14 cellular contexts compared by ENCODE assay signal in genomic region chr2:211055438-211055837, GRCh38.
A peak's percentile ranks its signal among the peaks of the same experiment; 100 is the strongest.
DNase-seq lines count a peak whose midpoint lies in the region; ATAC-seq and TF ChIP-seq lines count a peak whose summit lies in the region.
"Had no signal": no experiment of that assay in that cellular context is flagged by ENCODE, and none has a peak within 500 bp of the region (broad histone marks: within the 10 kb centered on the region; RNA-seq: fewer than 3 reads in every experiment).

No MANE protein-coding gene starts in this region.

- H3K9me3 ChIP-seq in HCT116 (ENCODE audit: control insufficient read depth in 1 of 2, insufficient read depth in 1 of 2, low read depth in 1 of 2, low read length in 2 of 2) = no peaks in the 10 kb centered on the region
- H3K9me3 ChIP-seq in PC-9 (ENCODE audit: insufficient read depth, low read depth) = no peaks in the 10 kb centered on the region

- H3K4me1 ChIP-seq in ACC112 (ENCODE audit: control insufficient read depth, insufficient read depth, low read length, unreplicated experiment) (no peaks in the 10 kb centered on the region), HCT116 (ENCODE audit: control insufficient read depth in 1 of 2, insufficient read depth in 2 of 2, low read length in 2 of 2) (no peaks in the 10 kb centered on the region), PC-9 (replicated peaks; ENCODE audit: insufficient read depth) (no peaks in the 10 kb centered on the region)

- no peaks in the 10 kb centered on the region for H3K9me3 Mint-ChIP-seq in glutamatergic neuron (ENCODE audit: unreplicated experiment)
- H3K9me3 Mint-ChIP-seq: activated naive CD8-positive, alpha-beta T cell treated with anti-CD3 and anti-CD28 coated beads, Interleukin-2, amount 10 ng/mL, durations not matched to agents 7 days and 5 days; stimulated activated naive CD8-positive, alpha-beta T cell treated with anti-CD3 and anti-CD28 coated beads, Interleukin-15, Interleukin-2, amounts not matched to agents 100 ng/mL and 50 ng/mL, for 24 hours had no signal

- peak; percentile 8 for DNase-seq in HCT116 (ENCODE audit: low read depth, low spot score)
- no peak for DNase-seq in PC-9
- peak; percentile 41 for DNase-seq in glutamatergic neuron
- DNase-seq in stimulated activated CD4-positive, alpha-beta T cell treated with anti-CD3 and anti-CD28 coated beads, Interleukin-15, amount 100 ng/mL, for 24 hours = no peak
- no peak for DNase-seq in activated naive CD4-positive, alpha-beta T cell (lab: John Stamatoyannopoulos, UW)
- DNase-seq in NCI-H2196 treated with DMSO at 0.1 percent for 48 hours (lab: John Stamatoyannopoulos, UW; ENCODE audit: unreplicated experiment) = no peak
- no peak for DNase-seq in head of caudate nucleus
- DNase-seq: activated CD8-positive, alpha-beta T cell treated with anti-CD3 and anti-CD28 coated beads, Interleukin-2, amount 10 ng/mL, durations not matched to agents 7 days and 5 days; activated naive CD8-positive, alpha-beta T cell treated with anti-CD3 and anti-CD28 coated beads, Interleukin-2, amount 10 ng/mL, durations not matched to agents 7 days and 5 days; CD4-positive, CD25-positive, alpha-beta regulatory T cell; naive thymus-derived CD8-positive, alpha-beta T cell; NCI-H345 had no signal

- H4K20me1 ChIP-seq in HCT116 (ENCODE audit: insufficient read depth) (no peaks in the 10 kb centered on the region), PC-9 (ENCODE audit: insufficient read depth) (no peaks in the 10 kb centered on the region)

- no peak for TF ChIP-seq POLR2A in HCT116 (IDR thresholded peaks at IDR 0.05; ENCODE audit: borderline replicate concordance, extremely low read depth, insufficient read depth, insufficient read length)

- ATAC-seq in HCT116 = peak; percentile 77
- ATAC-seq: activated CD8-positive, alpha-beta T cell treated with anti-CD3 and anti-CD28 coated beads, Interleukin-2, amount 10 ng/mL, durations not matched to agents 7 days and 5 days; naive thymus-derived CD8-positive, alpha-beta T cell had no signal

- no peaks in the 10 kb centered on the region for H3F3A ChIP-seq in PC-9 (ENCODE audit: insufficient read depth, low read depth)

- peak; percentile 38 for TF ChIP-seq RAD21 in HCT116 (IDR thresholded peaks at IDR 0.05; ENCODE audit: low read depth)

- no peaks in the 10 kb centered on the region for H3K27me3 Mint-ChIP-seq in glutamatergic neuron (ENCODE audit: unreplicated experiment)
- H3K27me3 Mint-ChIP-seq: activated naive CD8-positive, alpha-beta T cell treated with anti-CD3 and anti-CD28 coated beads, Interleukin-2, amount 10 ng/mL, durations not matched to agents 7 days and 5 days; CD4-positive, CD25-positive, alpha-beta regulatory T cell; naive thymus-derived CD8-positive, alpha-beta T cell; stimulated activated naive CD8-positive, alpha-beta T cell treated with anti-CD3 and anti-CD28 coated beads, Interleukin-15, Interleukin-2, amounts not matched to agents 100 ng/mL and 50 ng/mL, for 24 hours had no signal

- peak overlapping the region; percentile 17 for H2AFZ ChIP-seq in ACC112 (ENCODE audit: low read length, unreplicated experiment)
- H2AFZ ChIP-seq in HCT116 (ENCODE audit: low read depth, low read length, poor library complexity, severe bottlenecking) = peak overlapping the region; percentile 14
- H2AFZ ChIP-seq in PC-9 = no peak overlapping the region

- H3K79me2 ChIP-seq in ACC112 (ENCODE audit: control insufficient read depth, insufficient read depth, low read length, unreplicated experiment) (no peaks in the 10 kb centered on the region), HCT116 (ENCODE audit: insufficient read depth, low read length) (no peaks in the 10 kb centered on the region), PC-9 (ENCODE audit: low read depth) (no peaks in the 10 kb centered on the region)

- H3K27ac Mint-ChIP-seq in glutamatergic neuron (ENCODE audit: unreplicated experiment) = no peak overlapping the region
- H3K27ac Mint-ChIP-seq: activated CD8-positive, alpha-beta T cell treated with anti-CD3 and anti-CD28 coated beads, Interleukin-2, amount 10 ng/mL, durations not matched to agents 7 days and 5 days; activated naive CD8-positive, alpha-beta T cell treated with anti-CD3 and anti-CD28 coated beads, Interleukin-2, amount 10 ng/mL, durations not matched to agents 7 days and 5 days; CD4-positive, CD25-positive, alpha-beta regulatory T cell; naive thymus-derived CD8-positive, alpha-beta T cell; stimulated activated naive CD8-positive, alpha-beta T cell treated with anti-CD3 and anti-CD28 coated beads, Interleukin-15, Interleukin-2, amounts not matched to agents 100 ng/mL and 50 ng/mL, for 24 hours had no signal

- H3K9ac ChIP-seq in HCT116 (ENCODE audit: low read length) = no peak overlapping the region

- H3K27me3 ChIP-seq in ACC112 (ENCODE audit: insufficient read depth, low read length) = no peaks in the 10 kb centered on the region
- H3K27me3 ChIP-seq in HCT116 (ENCODE audit: insufficient read depth, low read length) = no peaks in the 10 kb centered on the region
- H3K27me3 ChIP-seq in PC-9 (ENCODE audit: insufficient read depth, low read depth) = no peaks in the 10 kb centered on the region

- intact Hi-C loops in HCT116 (cut with micrococcal nuclease) = no loop called here
- intact Hi-C loops in PC-9 (cut with micrococcal nuclease; ENCODE audit: unreplicated experiment) = no loop called here
- intact Hi-C loops in head of caudate nucleus (cut with DNase I) = no loop called here

- BruUV-seq in HCT116 (replicated peaks; lab: Mats Ljungman, UMichigan) (no TSS peak), PC-9 (replicated peaks; lab: Mats Ljungman, UMichigan) (no TSS peak)

- H3K36me3 Mint-ChIP-seq in glutamatergic neuron (ENCODE audit: unreplicated experiment) = no peaks in the 10 kb centered on the region
- H3K36me3 Mint-ChIP-seq: activated naive CD8-positive, alpha-beta T cell treated with anti-CD3 and anti-CD28 coated beads, Interleukin-2, amount 10 ng/mL, durations not matched to agents 7 days and 5 days; CD4-positive, CD25-positive, alpha-beta regulatory T cell; naive thymus-derived CD8-positive, alpha-beta T cell had no signal

- H3K4me2 ChIP-seq in HCT116 (ENCODE audit: low read length) = no peak overlapping the region
- no peak overlapping the region for H3K4me2 ChIP-seq in PC-9

- POLR2A ChIA-PET in HCT116 (lab: Charles Lee) = no interaction called here
- POLR2A ChIA-PET in PC-9 (lab: Charles Lee; ENCODE audit: unreplicated experiment) = no interaction called here

- TF ChIP-seq CTCF in HCT116 (IDR thresholded peaks at IDR 0.05 in 2 of 3, conservative IDR thresholded peaks at IDR 0.05 in 1 of 3; ENCODE audit: borderline replicate concordance in 1 of 3, insufficient read depth in 1 of 3, low read depth in 2 of 3, low read length in 2 of 3) (peak; percentile 9 to 56 (median 38); a peak in 3 of 6 replicates), PC-9 (conservative IDR thresholded peaks at IDR 0.05) (0 out of 2 replicates have a peak, but pooled peaks have one; percentile 16), glutamatergic neuron (IDR thresholded peaks at IDR 0.05; ENCODE audit: partially characterized antibody, unreplicated experiment) (peak; percentile 24)

- H3K4me3 Mint-ChIP-seq in glutamatergic neuron (ENCODE audit: unreplicated experiment) = no peak overlapping the region
- H3K4me3 Mint-ChIP-seq: activated CD8-positive, alpha-beta T cell treated with anti-CD3 and anti-CD28 coated beads, Interleukin-2, amount 10 ng/mL, durations not matched to agents 7 days and 5 days; activated naive CD8-positive, alpha-beta T cell treated with anti-CD3 and anti-CD28 coated beads, Interleukin-2, amount 10 ng/mL, durations not matched to agents 7 days and 5 days; CD4-positive, CD25-positive, alpha-beta regulatory T cell; naive thymus-derived CD8-positive, alpha-beta T cell; stimulated activated naive CD8-positive, alpha-beta T cell treated with anti-CD3 and anti-CD28 coated beads, Interleukin-15, Interleukin-2, amounts not matched to agents 100 ng/mL and 50 ng/mL, for 24 hours had no signal

- no peaks in the 10 kb centered on the region for H3K4me1 Mint-ChIP-seq in glutamatergic neuron (ENCODE audit: low read depth, unreplicated experiment)
- H3K4me1 Mint-ChIP-seq: activated naive CD8-positive, alpha-beta T cell treated with anti-CD3 and anti-CD28 coated beads, Interleukin-2, amount 10 ng/mL, durations not matched to agents 7 days and 5 days; CD4-positive, CD25-positive, alpha-beta regulatory T cell; naive thymus-derived CD8-positive, alpha-beta T cell had no signal

- CTCF ChIA-PET in HCT116 (lab: Charles Lee) (no interaction called here), PC-9 (lab: Charles Lee) (no interaction called here)

- RAD21 ChIA-PET in HCT116 (lab: Charles Lee; ENCODE audit: low non-redundant PET in 1 of 2, low total read pairs in 2 of 2, uncharacterized antibody in 2 of 2, unreplicated experiment in 2 of 2) = no interaction called here

- H3K9me2 ChIP-seq in HCT116 (ENCODE audit: insufficient read depth) (no peaks in the 10 kb centered on the region), PC-9 (ENCODE audit: insufficient read depth) (no peaks in the 10 kb centered on the region)

- H3K4me3 ChIP-seq in ACC112 (ENCODE audit: low read depth, low read length) = no peak overlapping the region
- H3K4me3 ChIP-seq in HCT116 (replicated peaks in 1 of 2; ENCODE audit: low read depth in 1 of 2, low read length in 2 of 2) = no peak overlapping the region
- H3K4me3 ChIP-seq in PC-9 = no peak overlapping the region

- H3K36me3 ChIP-seq in ACC112 (ENCODE audit: insufficient read depth, low read length) (no peaks in the 10 kb centered on the region), HCT116 (ENCODE audit: control insufficient read depth in 1 of 2, insufficient read depth in 2 of 2, low read length in 2 of 2) (no peaks in the 10 kb centered on the region), PC-9 (ENCODE audit: low read depth) (no peaks in the 10 kb centered on the region)

- H3K27ac ChIP-seq in ACC112 (ENCODE audit: low read depth, low read length) (no peak overlapping the region), HCT116 (ENCODE audit: low read depth, low read length) (no peak overlapping the region), PC-9 (no peak overlapping the region)

TF ChIP-seq in HCT116, 20 proteins besides CTCF, POLR2A, EP300 and RAD21:
- TF ChIP-seq ZNF274 (IDR thresholded peaks at IDR 0.05; ENCODE audit: low read depth, low read length) (no peak), SRF (IDR thresholded peaks at IDR 0.05; ENCODE audit: low read depth) (no peak), CBX3 (IDR thresholded peaks at IDR 0.05; ENCODE audit: low read depth) (no peak), ZFX (IDR thresholded peaks at IDR 0.05) (no peak)
- TF ChIP-seq, protein P1, sequence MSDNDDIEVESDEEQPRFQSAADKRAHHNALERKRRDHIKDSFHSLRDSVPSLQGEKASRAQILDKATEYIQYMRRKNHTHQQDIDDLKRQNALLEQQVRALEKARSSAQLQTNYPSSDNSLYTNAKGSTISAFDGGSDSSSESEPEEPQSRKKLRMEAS (IDR thresholded peaks at IDR 0.05) = no peak

Comparison
In these comparisons a context has a peak if more than half of its experiments do, and no peak if none do; other contexts are left out.
1. DNase-seq: peak in HCT116 (single experiment) and glutamatergic neuron (single experiment); none in PC-9 (0 of 2), stimulated activated CD4-positive, alpha-beta T cell treated with anti-CD3 and anti-CD28 coated beads, Interleukin-15, amount 100 ng/mL, for 24 hours (single experiment), activated naive CD4-positive, alpha-beta T cell (0 of 4), NCI-H2196 treated with DMSO at 0.1 percent for 48 hours (single experiment) and head of caudate nucleus (0 of 42).
2. Peak in every context shown above with its lines, with median percentiles within 50 percentile points of each other: CTCF ChIP-seq.